ENCODE assay signal across 1 cellular context in the genomic region with DNA sequence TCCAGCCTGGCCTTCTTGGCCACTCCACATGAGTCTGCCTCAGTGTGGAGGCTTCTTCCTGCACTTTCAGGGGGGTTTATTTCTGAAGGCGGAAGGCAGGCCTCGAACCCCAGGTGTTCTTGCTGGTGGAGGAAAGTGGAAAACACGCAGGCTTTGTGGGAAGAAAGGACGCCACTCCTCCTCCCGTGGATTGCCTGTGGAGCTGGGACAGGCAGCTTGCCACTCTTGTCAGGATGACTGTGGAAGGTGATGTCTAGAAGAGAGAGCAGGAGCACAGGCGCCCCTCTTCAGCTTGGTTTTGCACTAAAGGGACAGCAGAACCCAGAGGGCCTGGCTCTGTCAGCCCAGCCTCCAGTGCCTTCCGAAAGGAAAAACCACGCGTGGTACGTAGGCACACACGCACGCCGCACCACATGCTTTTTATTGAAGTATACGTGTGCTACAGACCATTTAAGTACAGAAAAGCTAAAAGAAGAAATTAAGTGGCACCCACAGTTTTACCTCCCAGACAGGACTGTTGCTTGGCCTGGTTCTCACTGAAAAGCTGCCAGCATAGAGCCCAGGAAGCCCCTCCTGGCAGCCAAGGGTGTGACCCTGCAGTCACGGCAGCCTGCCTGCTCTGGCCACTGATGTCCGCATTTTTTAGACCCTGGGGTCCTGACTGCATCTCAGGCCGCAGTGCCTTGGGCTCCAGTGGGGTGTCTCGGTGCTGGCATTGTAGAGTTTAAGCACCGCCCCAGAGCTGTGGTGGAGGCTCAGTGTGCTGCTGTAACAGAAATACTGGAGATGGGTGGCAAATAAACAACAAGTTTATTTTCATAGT.
TF ChIP-seq lines count a peak whose summit lies in the region.

No MANE protein-coding gene starts in this region.

TF ChIP-seq in GM12878, 131 proteins besides CTCF, POLR2A, EP300 and RAD21 (continued from another document):
- TF ChIP-seq, protein P1, sequence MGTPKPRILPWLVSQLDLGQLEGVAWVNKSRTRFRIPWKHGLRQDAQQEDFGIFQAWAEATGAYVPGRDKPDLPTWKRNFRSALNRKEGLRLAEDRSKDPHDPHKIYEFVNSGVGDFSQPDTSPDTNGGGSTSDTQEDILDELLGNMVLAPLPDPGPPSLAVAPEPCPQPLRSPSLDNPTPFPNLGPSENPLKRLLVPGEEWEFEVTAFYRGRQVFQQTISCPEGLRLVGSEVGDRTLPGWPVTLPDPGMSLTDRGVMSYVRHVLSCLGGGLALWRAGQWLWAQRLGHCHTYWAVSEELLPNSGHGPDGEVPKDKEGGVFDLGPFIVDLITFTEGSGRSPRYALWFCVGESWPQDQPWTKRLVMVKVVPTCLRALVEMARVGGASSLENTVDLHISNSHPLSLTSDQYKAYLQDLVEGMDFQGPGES (IDR thresholded peaks at IDR 0.05): no peak
- TF ChIP-seq, protein P2, sequence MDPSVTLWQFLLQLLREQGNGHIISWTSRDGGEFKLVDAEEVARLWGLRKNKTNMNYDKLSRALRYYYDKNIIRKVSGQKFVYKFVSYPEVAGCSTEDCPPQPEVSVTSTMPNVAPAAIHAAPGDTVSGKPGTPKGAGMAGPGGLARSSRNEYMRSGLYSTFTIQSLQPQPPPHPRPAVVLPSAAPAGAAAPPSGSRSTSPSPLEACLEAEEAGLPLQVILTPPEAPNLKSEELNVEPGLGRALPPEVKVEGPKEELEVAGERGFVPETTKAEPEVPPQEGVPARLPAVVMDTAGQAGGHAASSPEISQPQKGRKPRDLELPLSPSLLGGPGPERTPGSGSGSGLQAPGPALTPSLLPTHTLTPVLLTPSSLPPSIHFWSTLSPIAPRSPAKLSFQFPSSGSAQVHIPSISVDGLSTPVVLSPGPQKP (IDR thresholded peaks at IDR 0.05; ENCODE audit: low read depth, low read length): no peak
- TF ChIP-seq, protein P3, sequence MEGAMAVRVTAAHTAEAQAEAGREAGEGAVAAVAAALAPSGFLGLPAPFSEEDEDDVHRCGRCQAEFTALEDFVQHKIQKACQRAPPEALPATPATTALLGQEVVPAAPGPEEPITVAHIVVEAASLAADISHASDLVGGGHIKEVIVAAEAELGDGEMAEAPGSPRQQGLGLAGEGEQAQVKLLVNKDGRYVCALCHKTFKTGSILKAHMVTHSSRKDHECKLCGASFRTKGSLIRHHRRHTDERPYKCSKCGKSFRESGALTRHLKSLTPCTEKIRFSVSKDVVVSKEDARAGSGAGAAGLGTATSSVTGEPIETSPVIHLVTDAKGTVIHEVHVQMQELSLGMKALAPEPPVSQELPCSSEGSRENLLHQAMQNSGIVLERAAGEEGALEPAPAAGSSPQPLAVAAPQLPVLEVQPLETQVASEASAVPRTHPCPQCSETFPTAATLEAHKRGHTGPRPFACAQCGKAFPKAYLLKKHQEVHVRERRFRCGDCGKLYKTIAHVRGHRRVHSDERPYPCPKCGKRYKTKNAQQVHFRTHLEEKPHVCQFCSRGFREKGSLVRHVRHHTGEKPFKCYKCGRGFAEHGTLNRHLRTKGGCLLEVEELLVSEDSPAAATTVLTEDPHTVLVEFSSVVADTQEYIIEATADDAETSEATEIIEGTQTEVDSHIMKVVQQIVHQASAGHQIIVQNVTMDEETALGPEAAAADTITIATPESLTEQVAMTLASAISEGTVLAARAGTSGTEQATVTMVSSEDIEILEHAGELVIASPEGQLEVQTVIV (IDR thresholded peaks at IDR 0.05; ENCODE audit: borderline replicate concordance, partially characterized antibody): no peak
- TF ChIP-seq EGR1 (IDR thresholded peaks at IDR 0.05; ENCODE audit: borderline replicate concordance in 1 of 2, low read depth in 2 of 2, low read length in 2 of 2): no peak
- TF ChIP-seq POLR2AphosphoS5 (IDR thresholded peaks at IDR 0.05; ENCODE audit: low read length): no peak
